Comparison of ENCODE assay signal across 2 cellular contexts in genomic region chr17:76240461-76241204, GRCh38.
TF ChIP-seq lines count a peak whose summit lies in the region.

Gene RNF157, minus strand, starts transcription at chr17:76240493. Its CDS starts 253 bp downstream, at chr17:76240240.

TF ChIP-seq in HEK293T, 16 proteins besides CTCF, POLR2A, EP300 and RAD21 (continued from another document):
- TF ChIP-seq BHLHE40 (IDR thresholded peaks at IDR 0.05; ENCODE audit: borderline replicate concordance) (no peak), FOXM1 (IDR thresholded peaks at IDR 0.05; ENCODE audit: borderline replicate concordance) (peak; percentile 20; the same call in 1 of the 2 replicates)

TF ChIP-seq in H1, 55 proteins besides CTCF, POLR2A, EP300 and RAD21 (continued from another document):
- TF ChIP-seq RXRA (IDR thresholded peaks at IDR 0.05; ENCODE audit: insufficient read depth, low read depth, low read length) (no peak), SIN3A (conservative IDR thresholded peaks at IDR 0.05 in 1 of 2, IDR thresholded peaks at IDR 0.05 in 1 of 2; ENCODE audit: low read depth in 1 of 2, low read length in 2 of 2) (peak in 1 of 2 experiments; percentile 45; a peak in 1 of 4 replicates), GTF2F1 (IDR thresholded peaks at IDR 0.05; ENCODE audit: borderline replicate concordance, low read depth, low read length) (no peak), KDM5A (IDR thresholded peaks at IDR 0.05; ENCODE audit: low read length) (no peak), CHD7 (IDR thresholded peaks at IDR 0.05; ENCODE audit: insufficient replicate concordance, low read length) (no peak), KDM4A (IDR thresholded peaks at IDR 0.05; ENCODE audit: low read depth, low read length, severe bottlenecking) (peak; percentile 56), SUZ12 (IDR thresholded peaks at IDR 0.05; ENCODE audit: low read length) (no peak; the same call in 1 of the 2 replicates), SIRT6 (IDR thresholded peaks at IDR 0.05; ENCODE audit: low read length) (no peak), NRF1 (IDR thresholded peaks at IDR 0.05; ENCODE audit: low read depth, low read length) (no peak), POLR2AphosphoS5 (IDR thresholded peaks at IDR 0.05; ENCODE audit: low read depth, low read length) (peak; percentile 41), NANOG (IDR thresholded peaks at IDR 0.05; ENCODE audit: insufficient read depth, low read depth, low read length, poor library complexity, severe bottlenecking) (no peak), SP2 (IDR thresholded peaks at IDR 0.05; ENCODE audit: low read length) (no peak), SRF (IDR thresholded peaks at IDR 0.05; ENCODE audit: low read depth, low read length) (no peak), CHD1 (IDR thresholded peaks at IDR 0.05; ENCODE audit: low read depth, low read length) (no peak), GABPA (IDR thresholded peaks at IDR 0.05; ENCODE audit: borderline replicate concordance, insufficient read depth, low read length) (no peak), KDM1A (IDR thresholded peaks at IDR 0.05; ENCODE audit: borderline replicate concordance, low read length) (no peak), SP1 (IDR thresholded peaks at IDR 0.05; ENCODE audit: low read depth, low read length) (no peak), TEAD4 (IDR thresholded peaks at IDR 0.05; ENCODE audit: low read depth, low read length) (no peak), ATF2 (IDR thresholded peaks at IDR 0.05; ENCODE audit: low read length) (0 out of 2 replicates have a peak, but pooled peaks have one; percentile 39), TBP (IDR thresholded peaks at IDR 0.05; ENCODE audit: low read depth, low read length) (peak; percentile 85; the same call in 1 of the 2 replicates), YY1 (IDR thresholded peaks at IDR 0.05; ENCODE audit: low read depth, low read length) (peak; percentile 54; the same call in 1 of the 2 replicates), ZNF274 (IDR thresholded peaks at IDR 0.05; ENCODE audit: borderline replicate concordance, extremely low read depth, low read length) (no peak), CBX5 (IDR thresholded peaks at IDR 0.05; ENCODE audit: low read depth, low read length) (no peak), JUN (IDR thresholded peaks at IDR 0.05; ENCODE audit: low read depth, low read length) (no peak), TAF1 (IDR thresholded peaks at IDR 0.05; ENCODE audit: low read depth, low read length) (peak; percentile 83), FOSL1 (IDR thresholded peaks at IDR 0.05; ENCODE audit: insufficient read depth, low read depth, low read length) (no peak), TCF12 (IDR thresholded peaks at IDR 0.05; ENCODE audit: low read depth, low read length) (no peak), SAP30 (IDR thresholded peaks at IDR 0.05; ENCODE audit: insufficient read depth, insufficient replicate concordance, low read length) (no peak), MAFK (IDR thresholded peaks at IDR 0.05; ENCODE audit: low read depth, low read length) (no peak), BCL11A (IDR thresholded peaks at IDR 0.05; ENCODE audit: low read depth in 2 of 2, low read length in 2 of 2) (no peak), RNF2 (IDR thresholded peaks at IDR 0.05; ENCODE audit: borderline replicate concordance, low read depth, low read length, missing control alignments, poor library complexity, severe bottlenecking) (no peak), E2F6 (IDR thresholded peaks at IDR 0.05) (peak; percentile 77), POU5F1 (IDR thresholded peaks at IDR 0.05; ENCODE audit: low read depth, low read length) (no peak), CEBPB (IDR thresholded peaks at IDR 0.05; ENCODE audit: low read depth, low read length) (no peak), EZH2 (IDR thresholded peaks at IDR 0.05; ENCODE audit: low read depth, low read length, severe bottlenecking) (no peak), CBX8 (IDR thresholded peaks at IDR 0.05; ENCODE audit: borderline replicate concordance, low read depth, low read length) (no peak), CTBP2 (IDR thresholded peaks at IDR 0.05; ENCODE audit: borderline replicate concordance, insufficient read depth, insufficient read length, low read length) (no peak), SP4 (IDR thresholded peaks at IDR 0.05; ENCODE audit: low read length) (no peak), MAX (IDR thresholded peaks at IDR 0.05) (peak; percentile 75), HDAC2 (IDR thresholded peaks at IDR 0.05; ENCODE audit: borderline replicate concordance in 1 of 2, low read depth in 2 of 2, low read length in 2 of 2) (no peak), USF2 (IDR thresholded peaks at IDR 0.05; ENCODE audit: low read length) (no peak), JUND (IDR thresholded peaks at IDR 0.05; ENCODE audit: low read length) (no peak), ATF3 (IDR thresholded peaks at IDR 0.05; ENCODE audit: insufficient read depth, low read depth, low read length) (no peak), CHD2 (IDR thresholded peaks at IDR 0.05; ENCODE audit: low read length) (no peak), TAF7 (optimal IDR thresholded peaks at IDR 0.05; ENCODE audit: borderline replicate concordance, low read depth, low read length) (peak; percentile 60), BACH1 (IDR thresholded peaks at IDR 0.05; ENCODE audit: low read length) (no peak; the same call in 1 of the 2 replicates), CREB1 (IDR thresholded peaks at IDR 0.05) (peak; percentile 9; the same call in 1 of the 2 replicates), SIX5 (IDR thresholded peaks at IDR 0.05; ENCODE audit: low read depth, low read length) (no peak), EGR1 (IDR thresholded peaks at IDR 0.05; ENCODE audit: borderline replicate concordance, low read depth, low read length) (no peak), RBBP5 (IDR thresholded peaks at IDR 0.05; ENCODE audit: borderline replicate concordance, low read depth, low read length) (no peak; the same call in 1 of the 2 replicates), BRCA1 (IDR thresholded peaks at IDR 0.05; ENCODE audit: low read depth, low read length) (no peak), HDAC6 (IDR thresholded peaks at IDR 0.05; ENCODE audit: low read depth, low read length) (no peak), RFX5 (IDR thresholded peaks at IDR 0.05; ENCODE audit: borderline replicate concordance, low read depth, low read length) (no peak)
TF ChIP-seq in H1: peak in this region for 13.
